In genomic region chr13:33561627-33562026, GRCh38 we compare ENCODE assay signal across 17 cellular contexts.
DNase-seq lines count a peak whose midpoint lies in the region; TF ChIP-seq lines count a peak whose summit lies in the region.
"Had no signal": no experiment of that assay in that cellular context is flagged by ENCODE, and none has a peak within 500 bp of the region (broad histone marks: within the 10 kb centered on the region; RNA-seq: fewer than 3 reads in every experiment).

No MANE protein-coding gene starts in this region.

- H3K9me3 Mint-ChIP-seq in osteocyte (ENCODE audit: unreplicated experiment), result peaks cover 4% of the 10 kb centered on the region
- H3K9me3 Mint-ChIP-seq: CD4-positive, CD25-positive, alpha-beta regulatory T cell; CD8-positive, alpha-beta memory T cell; GM23338 had no signal

- TF ChIP-seq CTCF in fibroblast of the aortic adventitia (IDR thresholded peaks at IDR 0.05; ENCODE audit: insufficient read depth, low read length) (no peak), right atrium auricular region (IDR thresholded peaks at IDR 0.05) (no peak), osteocyte (IDR thresholded peaks at IDR 0.05) (no peak)

- peak overlapping the region; percentile 47; the same call in 1 of the 2 replicates for H3K27ac ChIP-seq in SK-N-MC
- no peak overlapping the region for H3K27ac ChIP-seq in right atrium auricular region

- peaks cover 0 to 10% of the 10 kb centered on the region in 2 donors for H3K4me1 ChIP-seq in right atrium auricular region
- H3K4me1 ChIP-seq: BE2C had no signal

- H3K36me3 ChIP-seq in SK-N-MC (ENCODE audit: insufficient read depth, low read length), result no peaks in the 10 kb centered on the region
- no peaks in the 10 kb centered on the region for H3K36me3 ChIP-seq in right atrium auricular region
- H3K36me3 ChIP-seq: BE2C had no signal

- H3K27me3 ChIP-seq in right atrium auricular region, result no peaks in the 10 kb centered on the region
- H3K27me3 ChIP-seq: BE2C had no signal

- H3K27ac Mint-ChIP-seq in osteocyte (ENCODE audit: unreplicated experiment), result no peak overlapping the region
- H3K27ac Mint-ChIP-seq: CD4-positive, CD25-positive, alpha-beta regulatory T cell; CD8-positive, alpha-beta memory T cell; GM23338; IgD-negative memory B cell had no signal

- peaks cover 10% of the 10 kb centered on the region for H3K4me1 Mint-ChIP-seq in osteocyte (ENCODE audit: unreplicated experiment)
- H3K4me1 Mint-ChIP-seq: CD4-positive, CD25-positive, alpha-beta regulatory T cell; CD8-positive, alpha-beta memory T cell; IgD-negative memory B cell had no signal

- DNase-seq in NCI-H69 (lab: John Stamatoyannopoulos, UW), result peak; percentile 29
- no peak for DNase-seq in SK-N-MC (ENCODE audit: low read depth, low spot score)
- peak; percentile 35 for DNase-seq in fibroblast of the aortic adventitia (ENCODE audit: low read depth)
- DNase-seq in right atrium auricular region (ENCODE audit: low spot score), result no peak
- DNase-seq in NCI-H1105 treated with DMSO at 0.1 percent for 48 hours (lab: John Stamatoyannopoulos, UW), result no peak
- DNase-seq in osteocyte (ENCODE audit: extremely low spot score, unreplicated experiment), result no peak
- DNase-seq: ACHN; BE2C; C1 segment of cervical spinal cord; CD4-positive, CD25-positive, alpha-beta regulatory T cell; CD8-positive, alpha-beta memory T cell; COR-L47; DMS 273 treated with DMSO at 0.1 percent for 48 hours; DMS53; DND-41 had no signal

- H3K9me3 ChIP-seq in SK-N-MC (ENCODE audit: low read depth, low read length), result no peaks in the 10 kb centered on the region
- no peaks in the 10 kb centered on the region for H3K9me3 ChIP-seq in right atrium auricular region
- H3K9me3 ChIP-seq: BE2C had no signal

- H3K4me3 Mint-ChIP-seq in osteocyte (ENCODE audit: unreplicated experiment), result no peak overlapping the region
- H3K4me3 Mint-ChIP-seq: CD4-positive, CD25-positive, alpha-beta regulatory T cell; CD8-positive, alpha-beta memory T cell; GM23338; IgD-negative memory B cell had no signal

- H3K9ac ChIP-seq in SK-N-MC (ENCODE audit: insufficient read length), result no peak overlapping the region

- no peaks in the 10 kb centered on the region for H3K36me3 Mint-ChIP-seq in osteocyte (ENCODE audit: unreplicated experiment)
- H3K36me3 Mint-ChIP-seq: CD4-positive, CD25-positive, alpha-beta regulatory T cell had no signal

- H3K4me3 ChIP-seq in SK-N-MC (no peak overlapping the region), fibroblast of the aortic adventitia (ENCODE audit: low read depth, low read length) (no peak overlapping the region), right atrium auricular region (no peak overlapping the region)
- H3K4me3 ChIP-seq: GM23338 had no signal

- H3K27me3 Mint-ChIP-seq in osteocyte (ENCODE audit: unreplicated experiment), result no peaks in the 10 kb centered on the region
- H3K27me3 Mint-ChIP-seq: IgD-negative memory B cell had no signal

Comparison
In these comparisons a context has a peak if more than half of its experiments do, and no peak if none do; other contexts are left out.
1. DNase-seq: peak in NCI-H69 (single experiment) and fibroblast of the aortic adventitia (single experiment); none in SK-N-MC (single experiment), right atrium auricular region (single experiment), NCI-H1105 treated with DMSO at 0.1 percent for 48 hours (single experiment) and osteocyte (single experiment).